20 cellular contexts compared by ENCODE assay signal in genomic region chr12:24767016-24767415, GRCh38.
"Had no signal": no experiment of that assay in that cellular context is flagged by ENCODE, and none has a peak within 500 bp of the region (broad histone marks: within the 10 kb centered on the region; RNA-seq: fewer than 3 reads in every experiment).

No MANE protein-coding gene starts in this region.

- H3K9me3 ChIP-seq: suprapubic skin had no signal

- H3K9me3 Mint-ChIP-seq: activated naive CD8-positive, alpha-beta T cell treated with anti-CD3 and anti-CD28 coated beads for 36 hours; immature natural killer cell had no signal

- H3K27me3 ChIP-seq: hepatocyte, spleen, stomach, suprapubic skin, tibial nerve had no signal

- H2AFZ ChIP-seq: hepatocyte had no signal

- H3K4me3 Mint-ChIP-seq: activated naive CD8-positive, alpha-beta T cell treated with anti-CD3 and anti-CD28 coated beads for 36 hours; immature natural killer cell; mesothelial cell of epicardium; naive thymus-derived CD8-positive, alpha-beta T cell had no signal

- H3K27ac Mint-ChIP-seq: activated naive CD8-positive, alpha-beta T cell treated with anti-CD3 and anti-CD28 coated beads for 36 hours; immature natural killer cell; mesothelial cell of epicardium; naive thymus-derived CD8-positive, alpha-beta T cell; progenitor cell of endocrine pancreas had no signal

- H3K36me3 ChIP-seq: left ventricle myocardium inferior, spleen, stomach, suprapubic skin, tibial nerve had no signal

- FAIRE-seq: frontal cortex had no signal

- H3K4me2 ChIP-seq: hepatocyte had no signal

- H3K79me2 ChIP-seq: hepatocyte had no signal

- H3K27me3 Mint-ChIP-seq: activated naive CD8-positive, alpha-beta T cell treated with anti-CD3 and anti-CD28 coated beads for 36 hours; progenitor cell of endocrine pancreas had no signal

- H3K4me1 Mint-ChIP-seq: activated naive CD8-positive, alpha-beta T cell treated with anti-CD3 and anti-CD28 coated beads for 36 hours; immature natural killer cell; naive thymus-derived CD8-positive, alpha-beta T cell had no signal

- ATAC-seq: esophagus mucosa; naive thymus-derived CD8-positive, alpha-beta T cell; SK-N-SH treated with all-trans-retinoic acid at 6 μM for 48 hours had no signal

- H3K4me3 ChIP-seq: hepatocyte, left ventricle myocardium inferior, spleen, stomach, suprapubic skin, tibial nerve had no signal

- DNase-seq: activated naive CD8-positive, alpha-beta T cell treated with anti-CD3 and anti-CD28 coated beads for 36 hours; amygdala; effector CD4-positive, alpha-beta T cell; glutamatergic neuron; immature natural killer cell; kidney glomerular epithelial cell; left ventricle myocardium inferior; naive thymus-derived CD8-positive, alpha-beta T cell; retina; spleen; stimulated activated CD4-positive, alpha-beta T cell treated with anti-CD3 and anti-CD28 coated beads, Interleukin-4, amount 100 ng/mL, for 4 hours; stomach had no signal

- H3K36me3 Mint-ChIP-seq: activated naive CD8-positive, alpha-beta T cell treated with anti-CD3 and anti-CD28 coated beads for 36 hours; immature natural killer cell; mesothelial cell of epicardium; naive thymus-derived CD8-positive, alpha-beta T cell had no signal

- H3K4me1 ChIP-seq: left ventricle myocardium inferior, spleen, stomach, suprapubic skin, tibial nerve had no signal

- H3K27ac ChIP-seq: hepatocyte, left ventricle myocardium inferior, spleen, stomach, suprapubic skin, tibial nerve had no signal
